Comparison of ENCODE assay signal across 1 cellular context in the genomic region with DNA sequence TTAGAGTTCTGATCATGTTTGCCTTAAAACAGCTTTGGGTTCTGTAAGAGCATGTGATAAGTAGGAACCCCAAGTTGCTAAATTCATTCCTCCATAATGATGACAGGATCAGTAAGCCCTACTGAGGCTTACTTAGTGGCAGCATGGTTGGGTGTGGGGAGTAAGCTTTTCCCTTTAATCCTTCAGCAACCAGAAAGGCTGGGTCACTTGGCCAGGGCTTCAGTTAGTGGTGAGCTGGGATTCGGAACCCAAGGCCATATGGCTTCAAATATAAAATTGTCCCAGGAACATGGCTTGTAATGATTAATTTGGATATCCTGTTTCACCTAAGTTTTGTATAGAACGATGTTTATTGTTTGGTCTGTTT.
TF ChIP-seq lines count a peak whose summit lies in the region.

No MANE protein-coding gene starts in this region.

TF ChIP-seq in GM12878, 131 proteins besides CTCF, POLR2A, EP300 and RAD21 (continued from another document):
- TF ChIP-seq TBL1XR1 (IDR thresholded peaks at IDR 0.05; ENCODE audit: low read depth, low read length) (no peak), ZBED1 (IDR thresholded peaks at IDR 0.05; ENCODE audit: borderline replicate concordance) (no peak), ZBTB33 (IDR thresholded peaks at IDR 0.05) (no peak), STAT1 (conservative IDR thresholded peaks at IDR 0.05) (no peak), CUX1 (IDR thresholded peaks at IDR 0.05; ENCODE audit: insufficient replicate concordance, low read depth, low read length) (no peak), BHLHE40 (IDR thresholded peaks at IDR 0.05; ENCODE audit: borderline replicate concordance in 1 of 2, low read depth in 2 of 2, low read length in 1 of 2) (no peak), STAT3 (IDR thresholded peaks at IDR 0.05; ENCODE audit: low read depth, low read length) (no peak), ETV6 (conservative IDR thresholded peaks at IDR 0.05 in 1 of 2, IDR thresholded peaks at IDR 0.05 in 1 of 2; ENCODE audit: borderline replicate concordance in 1 of 2, low read depth in 1 of 2) (no peak), ZNF274 (IDR thresholded peaks at IDR 0.05; ENCODE audit: insufficient read depth, insufficient read length) (no peak), NFXL1 (IDR thresholded peaks at IDR 0.05; ENCODE audit: borderline replicate concordance) (no peak)
- TF ChIP-seq, protein P1, sequence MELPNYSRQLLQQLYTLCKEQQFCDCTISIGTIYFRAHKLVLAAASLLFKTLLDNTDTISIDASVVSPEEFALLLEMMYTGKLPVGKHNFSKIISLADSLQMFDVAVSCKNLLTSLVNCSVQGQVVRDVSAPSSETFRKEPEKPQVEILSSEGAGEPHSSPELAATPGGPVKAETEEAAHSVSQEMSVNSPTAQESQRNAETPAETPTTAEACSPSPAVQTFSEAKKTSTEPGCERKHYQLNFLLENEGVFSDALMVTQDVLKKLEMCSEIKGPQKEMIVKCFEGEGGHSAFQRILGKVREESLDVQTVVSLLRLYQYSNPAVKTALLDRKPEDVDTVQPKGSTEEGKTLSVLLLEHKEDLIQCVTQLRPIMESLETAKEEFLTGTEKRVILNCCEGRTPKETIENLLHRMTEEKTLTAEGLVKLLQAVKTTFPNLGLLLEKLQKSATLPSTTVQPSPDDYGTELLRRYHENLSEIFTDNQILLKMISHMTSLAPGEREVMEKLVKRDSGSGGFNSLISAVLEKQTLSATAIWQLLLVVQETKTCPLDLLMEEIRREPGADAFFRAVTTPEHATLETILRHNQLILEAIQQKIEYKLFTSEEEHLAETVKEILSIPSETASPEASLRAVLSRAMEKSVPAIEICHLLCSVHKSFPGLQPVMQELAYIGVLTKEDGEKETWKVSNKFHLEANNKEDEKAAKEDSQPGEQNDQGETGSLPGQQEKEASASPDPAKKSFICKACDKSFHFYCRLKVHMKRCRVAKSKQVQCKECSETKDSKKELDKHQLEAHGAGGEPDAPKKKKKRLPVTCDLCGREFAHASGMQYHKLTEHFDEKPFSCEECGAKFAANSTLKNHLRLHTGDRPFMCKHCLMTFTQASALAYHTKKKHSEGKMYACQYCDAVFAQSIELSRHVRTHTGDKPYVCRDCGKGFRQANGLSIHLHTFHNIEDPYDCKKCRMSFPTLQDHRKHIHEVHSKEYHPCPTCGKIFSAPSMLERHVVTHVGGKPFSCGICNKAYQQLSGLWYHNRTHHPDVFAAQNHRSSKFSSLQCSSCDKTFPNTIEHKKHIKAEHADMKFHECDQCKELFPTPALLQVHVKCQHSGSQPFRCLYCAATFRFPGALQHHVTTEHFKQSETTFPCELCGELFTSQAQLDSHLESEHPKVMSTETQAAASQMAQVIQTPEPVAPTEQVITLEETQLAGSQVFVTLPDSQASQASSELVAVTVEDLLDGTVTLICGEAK (IDR thresholded peaks at IDR 0.05; ENCODE audit: borderline replicate concordance), result no peak
